Comparison of ENCODE assay signal across 1 cellular context in the genomic region with DNA sequence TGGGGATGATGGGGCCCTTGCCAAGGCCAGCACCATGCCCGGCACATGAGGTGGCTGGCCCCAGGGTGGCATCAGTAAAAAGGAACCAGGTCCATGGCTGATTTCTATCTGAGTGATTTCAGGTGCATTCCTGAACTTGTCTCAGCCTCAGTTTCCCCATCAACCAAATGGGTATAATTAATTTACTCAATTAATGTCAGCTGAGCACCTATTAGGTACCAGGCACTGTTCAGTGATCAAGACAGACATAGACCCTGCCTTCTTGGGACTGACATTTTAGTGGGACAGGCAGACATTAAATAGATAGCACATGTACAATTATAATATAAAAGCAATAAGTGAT.
TF ChIP-seq lines count a peak whose summit lies in the region.

No MANE protein-coding gene starts in this region.

TF ChIP-seq in WTC11, 78 proteins besides CTCF, POLR2A, EP300 and RAD21:
- TF ChIP-seq ZNF671 (CRISPR knock-in tag; IDR thresholded peaks at IDR 0.05) = no peak
- TF ChIP-seq, protein P1, sequence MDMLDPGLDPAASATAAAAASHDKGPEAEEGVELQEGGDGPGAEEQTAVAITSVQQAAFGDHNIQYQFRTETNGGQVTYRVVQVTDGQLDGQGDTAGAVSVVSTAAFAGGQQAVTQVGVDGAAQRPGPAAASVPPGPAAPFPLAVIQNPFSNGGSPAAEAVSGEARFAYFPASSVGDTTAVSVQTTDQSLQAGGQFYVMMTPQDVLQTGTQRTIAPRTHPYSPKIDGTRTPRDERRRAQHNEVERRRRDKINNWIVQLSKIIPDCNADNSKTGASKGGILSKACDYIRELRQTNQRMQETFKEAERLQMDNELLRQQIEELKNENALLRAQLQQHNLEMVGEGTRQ (CRISPR knock-in tag; IDR thresholded peaks at IDR 0.05) = no peak
- TF ChIP-seq, protein P2, sequence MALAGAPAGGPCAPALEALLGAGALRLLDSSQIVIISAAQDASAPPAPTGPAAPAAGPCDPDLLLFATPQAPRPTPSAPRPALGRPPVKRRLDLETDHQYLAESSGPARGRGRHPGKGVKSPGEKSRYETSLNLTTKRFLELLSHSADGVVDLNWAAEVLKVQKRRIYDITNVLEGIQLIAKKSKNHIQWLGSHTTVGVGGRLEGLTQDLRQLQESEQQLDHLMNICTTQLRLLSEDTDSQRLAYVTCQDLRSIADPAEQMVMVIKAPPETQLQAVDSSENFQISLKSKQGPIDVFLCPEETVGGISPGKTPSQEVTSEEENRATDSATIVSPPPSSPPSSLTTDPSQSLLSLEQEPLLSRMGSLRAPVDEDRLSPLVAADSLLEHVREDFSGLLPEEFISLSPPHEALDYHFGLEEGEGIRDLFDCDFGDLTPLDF (CRISPR knock-in tag; IDR thresholded peaks at IDR 0.05) = no peak
- TF ChIP-seq GABPB1 (CRISPR knock-in tag; IDR thresholded peaks at IDR 0.05) = no peak
- TF ChIP-seq, protein P3, sequence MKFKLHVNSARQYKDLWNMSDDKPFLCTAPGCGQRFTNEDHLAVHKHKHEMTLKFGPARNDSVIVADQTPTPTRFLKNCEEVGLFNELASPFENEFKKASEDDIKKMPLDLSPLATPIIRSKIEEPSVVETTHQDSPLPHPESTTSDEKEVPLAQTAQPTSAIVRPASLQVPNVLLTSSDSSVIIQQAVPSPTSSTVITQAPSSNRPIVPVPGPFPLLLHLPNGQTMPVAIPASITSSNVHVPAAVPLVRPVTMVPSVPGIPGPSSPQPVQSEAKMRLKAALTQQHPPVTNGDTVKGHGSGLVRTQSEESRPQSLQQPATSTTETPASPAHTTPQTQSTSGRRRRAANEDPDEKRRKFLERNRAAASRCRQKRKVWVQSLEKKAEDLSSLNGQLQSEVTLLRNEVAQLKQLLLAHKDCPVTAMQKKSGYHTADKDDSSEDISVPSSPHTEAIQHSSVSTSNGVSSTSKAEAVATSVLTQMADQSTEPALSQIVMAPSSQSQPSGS (CRISPR knock-in tag; IDR thresholded peaks at IDR 0.05; ENCODE audit: borderline replicate concordance, low read depth) = no peak
- TF ChIP-seq ESRRA (CRISPR knock-in tag; IDR thresholded peaks at IDR 0.05; ENCODE audit: borderline replicate concordance) = no peak
- TF ChIP-seq, protein P4, sequence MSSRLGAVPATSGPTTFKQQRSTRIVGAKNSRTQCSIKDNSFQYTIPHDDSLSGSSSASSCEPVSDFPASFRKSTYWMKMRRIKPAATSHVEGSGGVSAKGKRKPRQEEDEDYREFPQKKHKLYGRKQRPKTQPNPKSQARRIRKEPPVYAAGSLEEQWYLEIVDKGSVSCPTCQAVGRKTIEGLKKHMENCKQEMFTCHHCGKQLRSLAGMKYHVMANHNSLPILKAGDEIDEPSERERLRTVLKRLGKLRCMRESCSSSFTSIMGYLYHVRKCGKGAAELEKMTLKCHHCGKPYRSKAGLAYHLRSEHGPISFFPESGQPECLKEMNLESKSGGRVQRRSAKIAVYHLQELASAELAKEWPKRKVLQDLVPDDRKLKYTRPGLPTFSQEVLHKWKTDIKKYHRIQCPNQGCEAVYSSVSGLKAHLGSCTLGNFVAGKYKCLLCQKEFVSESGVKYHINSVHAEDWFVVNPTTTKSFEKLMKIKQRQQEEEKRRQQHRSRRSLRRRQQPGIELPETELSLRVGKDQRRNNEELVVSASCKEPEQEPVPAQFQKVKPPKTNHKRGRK (CRISPR knock-in tag; IDR thresholded peaks at IDR 0.05; ENCODE audit: borderline replicate concordance) = no peak
- no peak for TF ChIP-seq ELF4 (CRISPR knock-in tag; IDR thresholded peaks at IDR 0.05; ENCODE audit: low read depth)
- TF ChIP-seq, protein P5, sequence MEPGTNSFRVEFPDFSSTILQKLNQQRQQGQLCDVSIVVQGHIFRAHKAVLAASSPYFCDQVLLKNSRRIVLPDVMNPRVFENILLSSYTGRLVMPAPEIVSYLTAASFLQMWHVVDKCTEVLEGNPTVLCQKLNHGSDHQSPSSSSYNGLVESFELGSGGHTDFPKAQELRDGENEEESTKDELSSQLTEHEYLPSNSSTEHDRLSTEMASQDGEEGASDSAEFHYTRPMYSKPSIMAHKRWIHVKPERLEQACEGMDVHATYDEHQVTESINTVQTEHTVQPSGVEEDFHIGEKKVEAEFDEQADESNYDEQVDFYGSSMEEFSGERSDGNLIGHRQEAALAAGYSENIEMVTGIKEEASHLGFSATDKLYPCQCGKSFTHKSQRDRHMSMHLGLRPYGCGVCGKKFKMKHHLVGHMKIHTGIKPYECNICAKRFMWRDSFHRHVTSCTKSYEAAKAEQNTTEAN (CRISPR knock-in tag; IDR thresholded peaks at IDR 0.05) = no peak
